Comparison of ENCODE assay signal across 3 cellular contexts in genomic region chr12:132401982-132402381, GRCh38.
"Had no signal": no experiment of that assay in that cellular context is flagged by ENCODE, and none has a peak within 500 bp of the region (broad histone marks: within the 10 kb centered on the region; RNA-seq: fewer than 3 reads in every experiment).

No MANE protein-coding gene starts in this region.

- ATAC-seq: GM12878 had no signal

- H3K4me3 ChIP-seq: GM12878 had no signal

- DNase-seq: GDM1, GF-D8 had no signal
